ENCODE assay signal across 3 cellular contexts in the genomic region with DNA sequence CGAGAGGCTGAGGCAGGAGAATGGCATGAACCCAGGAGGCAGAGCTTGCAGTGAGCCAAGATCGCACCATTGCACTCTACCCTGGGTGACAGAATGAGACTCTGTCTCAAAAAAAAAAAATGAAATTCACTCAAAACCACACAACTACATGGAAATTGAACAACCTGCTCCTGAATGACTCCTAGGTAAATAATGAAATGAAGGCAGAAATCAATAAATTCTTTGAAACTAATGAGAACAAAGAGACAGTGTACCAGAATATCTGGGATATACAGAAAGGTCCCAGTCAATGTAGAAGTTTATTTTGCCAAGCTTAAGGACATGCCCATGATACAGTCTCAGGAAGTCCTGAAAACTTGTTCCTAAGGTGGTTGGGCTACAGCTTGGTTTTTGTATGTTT. TPM values are rescaled to one million over a fixed set of nuclear protein-coding genes. Genes with fewer than 3 reads are reported as not detected.
"Had no signal": no experiment of that assay in that cellular context is flagged by ENCODE, and none has a peak within 500 bp of the region (broad histone marks: within the 10 kb centered on the region; RNA-seq: fewer than 3 reads in every experiment).

No MANE protein-coding gene starts in this region.

RNA-seq across cellular contexts. Expression of a gene that starts 16.6 kb away (rescaled TPM):
- total RNA-seq: HT-29, HT1080, IMR-90 had no signal
- polyA plus RNA-seq: IMR-90 had no signal
